ENCODE assay signal across 8 cellular contexts in genomic region chr17:72119963-72120877, GRCh38.
DNase-seq lines count a peak whose midpoint lies in the region; ATAC-seq and TF ChIP-seq lines count a peak whose summit lies in the region.

No MANE protein-coding gene starts in this region.

- peak overlapping the region; percentile 1 for H2AFZ ChIP-seq in neuron (ENCODE audit: low read depth, low read length)

- H3K9me3 ChIP-seq in neuron (ENCODE audit: low read length): peaks cover 5% of the 10 kb centered on the region

- peaks cover 8% of the 10 kb centered on the region for H3K36me3 ChIP-seq in neuron (ENCODE audit: insufficient read depth, low read length)

- no peak for TF ChIP-seq CTCF in AG10803 (conservative IDR thresholded peaks at IDR 0.05; ENCODE audit: low read length)

- peaks cover 45% of the 10 kb centered on the region for H3K27me3 ChIP-seq in neuron (ENCODE audit: insufficient read depth, low read length)

- ATAC-seq in HG03025 (IDR thresholded peaks at IDR 0.05; ENCODE audit: low FRiP score, unreplicated experiment): no peak

- H3K4me1 ChIP-seq in neuron (ENCODE audit: insufficient read depth, low read length): peaks cover 17% of the 10 kb centered on the region

- H3K4me3 ChIP-seq in AG10803 (ENCODE audit: low read length): peak overlapping the region; percentile 85
- peak overlapping the region; percentile 66 for H3K4me3 ChIP-seq in neuron (ENCODE audit: low read length)

- DNase-seq in AG10803 (ENCODE audit: low read depth) (peak; percentile 74), GOT3 (lab: John Stamatoyannopoulos, UW) (peak; percentile 56), RPMI8226 (peak; percentile 35), fibroblast of gingiva (ENCODE audit: low read depth) (peak; percentile 64), NCI-H1436 treated with DMSO at 0.1 percent for 48 hours (lab: John Stamatoyannopoulos, UW) (no peak)
- no peak for DNase-seq in activated CD4-positive, alpha-beta T cell treated with anti-CD3 and anti-CD28 coated beads, Interleukin-2, amount 50 U/mL, for 1 hour

Comparison
In these comparisons a context has a peak if more than half of its experiments do, and no peak if none do; other contexts are left out.
1. DNase-seq: peak in AG10803 (single experiment), GOT3 (single experiment), RPMI8226 (single experiment) and fibroblast of gingiva (single experiment); none in activated CD4-positive, alpha-beta T cell treated with anti-CD3 and anti-CD28 coated beads, Interleukin-2, amount 50 U/mL, for 1 hour (single experiment) and NCI-H1436 treated with DMSO at 0.1 percent for 48 hours (single experiment).